8 cellular contexts compared by ENCODE assay signal in genomic region chr3:151379083-151379734, GRCh38. TPM values are rescaled to one million over a fixed set of nuclear protein-coding genes. Genes with fewer than 3 reads are reported as not detected.
DNase-seq lines count a peak whose midpoint lies in the region; ATAC-seq and TF ChIP-seq lines count a peak whose summit lies in the region.

No MANE protein-coding gene starts in this region.

- H3K4me3 ChIP-seq in HAP-1 (no peak overlapping the region), OCI-LY7 (ENCODE audit: low read depth, low read length, poor library complexity, severe bottlenecking) (no peak overlapping the region), foreskin fibroblast (ENCODE audit: low read depth in 1 of 2, low read length in 2 of 2) (no peak overlapping the region)

- H3K36me3 ChIP-seq in HAP-1 (replicated peaks) (no peaks in the 10 kb centered on the region), OCI-LY7 (ENCODE audit: insufficient read depth, low read length) (peaks cover 7% of the 10 kb centered on the region)

- CTCF ChIA-PET in OCI-LY7 (lab: Charles Lee; ENCODE audit: unreplicated experiment): interaction anchor here (0.6 to 0.7 kb wide), 2 partner anchors 48 to 89 kb away, joined by 3 read pairs; no protein-coding TSS in a partner anchor

- POLR2A ChIA-PET in OCI-LY7 (lab: Charles Lee): no interaction called here

- DNase-seq in NCI-H146 (lab: John Stamatoyannopoulos, UW) (peak; percentile 30), NCI-H146 treated with DMSO at 0.1 percent for 48 hours (lab: John Stamatoyannopoulos, UW; ENCODE audit: unreplicated experiment) (no peak), HAP-1 (ENCODE audit: low spot score in 2 of 2) (peak; percentile 17 to 68), OCI-LY7 (ENCODE audit: low spot score) (peak; percentile 44), foreskin fibroblast (peak in 1 of 2 donors; percentile 33), foreskin melanocyte (no peak)
- no peak for DNase-seq in stimulated activated naive B cell treated with anti-CD40 and anti-IgM and Interleukin-4, amounts not matched to agents 10 μg/mL and 1 μg/mL and 100 μg/mL, for 72 hours

- H4K20me1 ChIP-seq in OCI-LY7 (ENCODE audit: insufficient read depth, low read length): no peaks in the 10 kb centered on the region

- H3K27ac Mint-ChIP-seq in stimulated activated naive B cell treated with anti-CD40 and anti-IgM and Interleukin-4, amounts not matched to agents 10 μg/mL and 1 μg/mL and 100 μg/mL, for 72 hours: no peak overlapping the region

- intact Hi-C loops in OCI-LY7 (cut with micrococcal nuclease; ENCODE audit: unreplicated experiment): no loop called here

- peaks cover 8% of the 10 kb centered on the region in 2 donors for H3K36me3 Mint-ChIP-seq in stimulated activated naive B cell treated with anti-CD40 and anti-IgM and Interleukin-4, amounts not matched to agents 10 μg/mL and 1 μg/mL and 100 μg/mL, for 72 hours

- no peak overlapping the region for H3K27ac ChIP-seq in OCI-LY7 (ENCODE audit: low read depth, low read length, poor library complexity, severe bottlenecking)

- H2AFZ ChIP-seq in OCI-LY7 (ENCODE audit: low read length): no peak overlapping the region

- ATAC-seq in stimulated activated naive B cell treated with anti-CD40 and anti-IgM and Interleukin-4, amounts not matched to agents 10 μg/mL and 1 μg/mL and 100 μg/mL, for 72 hours (replicated peaks): peak; percentile 58 to 61
- no peak for ATAC-seq in activated CD4-positive, CD25-positive, alpha-beta regulatory T cell treated with anti-CD3 and anti-CD28 coated beads, Interleukin-2, amount 50 U/mL, for 24 hours

- no peaks in the 10 kb centered on the region for H3K27me3 Mint-ChIP-seq in stimulated activated naive B cell treated with anti-CD40 and anti-IgM and Interleukin-4, amounts not matched to agents 10 μg/mL and 1 μg/mL and 100 μg/mL, for 72 hours

- no peaks in the 10 kb centered on the region for H3K9me3 Mint-ChIP-seq in stimulated activated naive B cell treated with anti-CD40 and anti-IgM and Interleukin-4, amounts not matched to agents 10 μg/mL and 1 μg/mL and 100 μg/mL, for 72 hours

- no peak overlapping the region for H3K4me2 ChIP-seq in OCI-LY7 (ENCODE audit: low read length)

- TF ChIP-seq CTCF in OCI-LY7 (conservative IDR thresholded peaks at IDR 0.05; ENCODE audit: low read length) (peak; percentile 87), foreskin fibroblast (IDR thresholded peaks at IDR 0.05; ENCODE audit: low read depth, low read length) (peak; percentile 60)

- in situ Hi-C loops in HAP-1 (cut with MboI; ENCODE audit: low sequenced_read_pairs): no loop called here

- H3K4me1 ChIP-seq in HAP-1: no peaks in the 10 kb centered on the region
- peaks cover 25% of the 10 kb centered on the region for H3K4me1 ChIP-seq in OCI-LY7 (ENCODE audit: insufficient read depth, low read length, poor library complexity, severe bottlenecking)

- no peaks in the 10 kb centered on the region for H3K27me3 ChIP-seq in HAP-1 (ENCODE audit: low read depth)

- H3K4me1 Mint-ChIP-seq in stimulated activated naive B cell treated with anti-CD40 and anti-IgM and Interleukin-4, amounts not matched to agents 10 μg/mL and 1 μg/mL and 100 μg/mL, for 72 hours: peaks cover 21 to 33% of the 10 kb centered on the region in 2 donors

- no peak overlapping the region for H3K4me3 Mint-ChIP-seq in stimulated activated naive B cell treated with anti-CD40 and anti-IgM and Interleukin-4, amounts not matched to agents 10 μg/mL and 1 μg/mL and 100 μg/mL, for 72 hours

- no peaks in the 10 kb centered on the region for H3K79me2 ChIP-seq in OCI-LY7 (ENCODE audit: insufficient read depth, low read depth, low read length)

- no peaks in the 10 kb centered on the region for H3K9me2 ChIP-seq in OCI-LY7 (ENCODE audit: insufficient read depth, low read length)

- BruUV-seq in OCI-LY7 (replicated peaks; lab: Mats Ljungman, UMichigan): no TSS peak

- no peaks in the 10 kb centered on the region for H3K9me3 ChIP-seq in HAP-1
- H3K9me3 ChIP-seq in OCI-LY7 (ENCODE audit: low read length): no peaks in the 10 kb centered on the region

RNA-seq across cellular contexts. Expression of gene P2RY12, which starts 5.3 kb away (rescaled TPM):
- total RNA-seq in OCI-LY7 (2014; rRNA removed; shearing (Covaris generic)): 0.19 TPM in 1 of 2 replicates, not detected in the other
- total RNA-seq in OCI-LY7 (2022): 0.28 TPM in 1 of 2 replicates, not detected in the other

RNA-seq across cellular contexts. Expression of gene P2RY13, which starts 49.9 kb away (rescaled TPM):
- total RNA-seq in OCI-LY7 (2014; rRNA removed; shearing (Covaris generic)): not detected in 2 replicates
- total RNA-seq in OCI-LY7 (2022): not detected in 2 replicates

Comparison
In these comparisons a context has a peak if more than half of its experiments do, and no peak if none do; other contexts are left out.
1. DNase-seq: peak in NCI-H146 (single experiment), HAP-1 (2 of 2) and OCI-LY7 (single experiment); none in NCI-H146 treated with DMSO at 0.1 percent for 48 hours (single experiment), stimulated activated naive B cell treated with anti-CD40 and anti-IgM and Interleukin-4, amounts not matched to agents 10 μg/mL and 1 μg/mL and 100 μg/mL, for 72 hours (single experiment) and foreskin melanocyte (single experiment).
2. ATAC-seq: peak in stimulated activated naive B cell treated with anti-CD40 and anti-IgM and Interleukin-4, amounts not matched to agents 10 μg/mL and 1 μg/mL and 100 μg/mL, for 72 hours (2 of 2); none in activated CD4-positive, CD25-positive, alpha-beta regulatory T cell treated with anti-CD3 and anti-CD28 coated beads, Interleukin-2, amount 50 U/mL, for 24 hours (0 of 2).